In the genomic region with DNA sequence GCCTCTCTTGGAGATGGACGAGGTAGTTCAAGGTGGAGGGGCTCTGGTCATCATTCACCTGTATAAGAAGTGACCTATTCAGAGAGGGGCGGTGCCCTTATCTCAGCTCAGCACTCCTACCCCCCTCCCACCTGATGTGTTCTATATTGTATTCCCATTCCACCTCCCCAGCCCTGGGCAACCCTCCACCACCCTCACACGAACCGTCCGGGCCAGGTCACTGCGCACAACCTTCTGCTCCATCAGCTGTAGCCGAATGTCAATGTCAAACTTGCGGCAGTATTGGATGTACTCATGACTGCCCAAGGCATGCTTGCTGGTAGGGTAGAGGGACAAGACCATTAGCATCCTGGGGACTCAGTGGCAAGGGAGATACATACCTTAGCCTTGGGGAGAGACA, we compare ENCODE assay signal across 21 cellular contexts. TPM values are rescaled to one million over a fixed set of nuclear protein-coding genes. Genes with fewer than 3 reads are reported as not detected.
DNase-seq lines count a peak whose midpoint lies in the region; ATAC-seq and TF ChIP-seq lines count a peak whose summit lies in the region.
"Had no signal": no experiment of that assay in that cellular context is flagged by ENCODE, and none has a peak within 500 bp of the region (broad histone marks: within the 10 kb centered on the region; RNA-seq: fewer than 3 reads in every experiment).

No MANE protein-coding gene starts in this region.

- no peaks in the 10 kb centered on the region for H3K27me3 ChIP-seq in spleen (replicated peaks in 1 of 7)

- H3K27ac Mint-ChIP-seq in T-helper 1 cell treated with Interleukin-12 subunit alpha and Interleukin-12 subunit beta and Interleukin-4 antibody, amounts not matched to agents 30 μg/mL and 1 μg/mL, for 36 hours = peak overlapping the region; percentile 50
- H3K27ac Mint-ChIP-seq in IgD-negative memory B cell (peak overlapping the region; percentile 67 to 97 (median 97)), immature natural killer cell (peak overlapping the region in 4 of 6 donors; percentile 8 to 96 (median 52))

- intact Hi-C loops in spleen (cut with DNase I; ENCODE audit: low total_unique reads) = no loop called here

- no peak for TF ChIP-seq POLR2A in spleen (IDR thresholded peaks at IDR 0.05)

- H3K36me3 Mint-ChIP-seq in T-helper 1 cell treated with Interleukin-12 subunit alpha and Interleukin-12 subunit beta and Interleukin-4 antibody, amounts not matched to agents 30 μg/mL and 1 μg/mL, for 36 hours (ENCODE audit: low read depth) = peaks cover 32% of the 10 kb centered on the region
- H3K36me3 Mint-ChIP-seq in IgD-negative memory B cell = peaks cover 19% of the 10 kb centered on the region
- H3K36me3 Mint-ChIP-seq in immature natural killer cell = peaks cover 4 to 33% (median 18%) of the 10 kb centered on the region in 3 donors

- H3K4me1 Mint-ChIP-seq in T-helper 1 cell treated with Interleukin-12 subunit alpha and Interleukin-12 subunit beta and Interleukin-4 antibody, amounts not matched to agents 30 μg/mL and 1 μg/mL, for 36 hours (ENCODE audit: low read depth) = peaks cover 51% of the 10 kb centered on the region
- H3K4me1 Mint-ChIP-seq in IgD-negative memory B cell (peaks cover 61 to 67% (median 63%) of the 10 kb centered on the region in 3 donors), immature natural killer cell (peaks cover 21 to 57% of the 10 kb centered on the region in 2 donors)

- no peaks in the 10 kb centered on the region for H3K9me3 Mint-ChIP-seq in T-helper 1 cell treated with Interleukin-12 subunit alpha and Interleukin-12 subunit beta and Interleukin-4 antibody, amounts not matched to agents 30 μg/mL and 1 μg/mL, for 36 hours
- H3K9me3 Mint-ChIP-seq in IgD-negative memory B cell (no peaks in the 10 kb centered on the region), immature natural killer cell (no peaks in the 10 kb centered on the region)

- H3K27ac ChIP-seq in spleen = peak overlapping the region; percentile 70 to 85 (median 81)
- H3K27ac ChIP-seq: 22Rv1, GM23248, thoracic aorta had no signal

- H3K27me3 Mint-ChIP-seq in T-helper 1 cell treated with Interleukin-12 subunit alpha and Interleukin-12 subunit beta and Interleukin-4 antibody, amounts not matched to agents 30 μg/mL and 1 μg/mL, for 36 hours (ENCODE audit: low read depth) = no peaks in the 10 kb centered on the region
- H3K27me3 Mint-ChIP-seq in IgD-negative memory B cell = peaks cover 2% of the 10 kb centered on the region
- H3K27me3 Mint-ChIP-seq in immature natural killer cell (ENCODE audit: low read depth in 3 of 3) = peaks cover 0 to 3% (median 0%) of the 10 kb centered on the region in 3 donors

- H3K36me3 ChIP-seq in spleen = peaks cover 0 to 70% (median 28%) of the 10 kb centered on the region in 6 donors

- peaks cover 49 to 98% (median 61%) of the 10 kb centered on the region in 6 donors for H3K4me1 ChIP-seq in spleen

- ATAC-seq in HG03108 (IDR thresholded peaks at IDR 0.05; ENCODE audit: unreplicated experiment) = no peak
- ATAC-seq: activated CD4-positive, CD25-positive, alpha-beta regulatory T cell treated with anti-CD3 and anti-CD28 coated beads, Interleukin-2, amount 50 U/mL, for 24 hours; HepG2; sciatic nerve had no signal

- no peak overlapping the region for H3K4me3 Mint-ChIP-seq in T-helper 1 cell treated with Interleukin-12 subunit alpha and Interleukin-12 subunit beta and Interleukin-4 antibody, amounts not matched to agents 30 μg/mL and 1 μg/mL, for 36 hours
- H3K4me3 Mint-ChIP-seq in IgD-negative memory B cell (peak overlapping the region in 2 of 4 donors; percentile 83 to 91), immature natural killer cell (peak overlapping the region in 1 of 5 donors; percentile 79)

- H3K4me3 ChIP-seq in spleen = no peak overlapping the region
- H3K4me3 ChIP-seq: GM23248, thoracic aorta had no signal

- no peaks in the 10 kb centered on the region for H3K9me3 ChIP-seq in spleen
- H3K9me3 ChIP-seq: thoracic aorta had no signal

- DNase-seq in T-helper 1 cell = no peak
- DNase-seq in immature natural killer cell = no peak
- peak; percentile 65 for DNase-seq in spleen
- no peak for DNase-seq in NCI-H524 (lab: John Stamatoyannopoulos, UW)
- DNase-seq in H4 (ENCODE audit: low spot score) = no peak
- DNase-seq: effector CD8-positive, alpha-beta T cell; GM23248; hippocampal formation; midbrain; MM.1S; NCI-H1694; NCI-H446 treated with DMSO at 0.1 percent for 48 hours; stimulated activated CD4-positive, alpha-beta T cell treated with anti-CD3 and anti-CD28 coated beads, Interleukin-2, amount 100 ng/mL, for 24 hours had no signal

- 96 to 97% (median 96%) methylated on average over 8 of the region's 8 CpGs for WGBS in spleen, 5 donors

- no peak for TF ChIP-seq CTCF in spleen (IDR thresholded peaks at IDR 0.05 in 8 of 11, conservative IDR thresholded peaks at IDR 0.05 in 3 of 11)

RNA-seq across cellular contexts. Expression of a gene that starts 34.3 kb away (rescaled TPM):
- polyA plus RNA-seq in IgD-negative memory B cell (8.1 TPM), immature natural killer cell (1 to 10 TPM in 2 of 3 donors, not detected in 1; 1.4 to 2.3 TPM), spleen (10 to 100 TPM in 2 of 3 donors, 1 to 10 TPM in 1; 9.5 to 22.4 (median 10.8) TPM)
- total RNA-seq in spleen = 10 to 100 TPM; 45.8 to 72.2 (median 66.5) TPM
- total RNA-seq in H4 (2014; rRNA removed; shearing (Covaris generic)) = 2.4 and 3.4 TPM in 2 replicates

RNA-seq across cellular contexts. Expression of a gene that starts 48.7 kb away (rescaled TPM):
- polyA plus RNA-seq in IgD-negative memory B cell (24.4 TPM), immature natural killer cell (10 to 100 TPM; 13.5 to 23.0 (median 17.3) TPM), spleen (10 to 100 TPM; 10.8 to 17.2 (median 12.5) TPM)
- total RNA-seq in spleen = 10 to 100 TPM; 46.3 to 73.1 (median 63.8) TPM
- total RNA-seq in H4 (2014; rRNA removed; shearing (Covaris generic)) = 17.9 and 19.2 TPM in 2 replicates

RNA-seq across cellular contexts. Expression of a gene that starts 55.9 kb away (rescaled TPM):
- polyA plus RNA-seq in IgD-negative memory B cell (23.9 TPM), immature natural killer cell (10 to 100 TPM in 1 of 3 donors, 1 to 10 TPM in 2; 4.6 to 22.6 (median 8.3) TPM), spleen (10 to 100 TPM; 10.6 to 16.8 (median 13.8) TPM)
- 100 to 1,000 TPM; 112 to 192 (median 163) TPM for total RNA-seq in spleen
- 3.6 and 5.9 TPM in 2 replicates for total RNA-seq in H4 (2014; rRNA removed; shearing (Covaris generic))
